Comparison of ENCODE assay signal across 22 cellular contexts in the genomic region with DNA sequence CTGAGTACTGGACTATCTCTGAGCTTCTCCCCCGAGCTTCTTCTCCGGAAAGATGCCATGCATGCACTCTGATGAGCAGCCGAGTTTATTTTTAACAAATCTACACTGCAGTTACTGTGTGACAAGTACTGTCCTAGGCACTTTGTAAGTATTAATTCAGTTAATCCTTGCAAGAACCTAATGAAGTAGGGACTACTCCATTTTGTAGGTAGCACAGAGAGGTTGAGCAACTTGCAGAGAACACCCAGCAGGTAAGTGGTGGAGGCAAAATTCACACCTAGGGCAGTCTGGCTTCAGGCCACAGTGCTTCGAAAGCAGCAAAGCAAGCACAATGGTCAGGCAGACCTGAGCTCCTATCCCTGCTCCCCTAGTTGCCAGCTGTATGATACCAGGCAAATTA. TPM values are rescaled to one million over a fixed set of nuclear protein-coding genes. Genes with fewer than 3 reads are reported as not detected.
DNase-seq lines count a peak whose midpoint lies in the region; ATAC-seq and TF ChIP-seq lines count a peak whose summit lies in the region.
"Had no signal": no experiment of that assay in that cellular context is flagged by ENCODE, and none has a peak within 500 bp of the region (broad histone marks: within the 10 kb centered on the region; RNA-seq: fewer than 3 reads in every experiment).

No MANE protein-coding gene starts in this region.

- peaks cover 5% of the 10 kb centered on the region for H4K20me1 ChIP-seq in osteoblast (ENCODE audit: insufficient read depth, low read length)

- no peaks in the 10 kb centered on the region for H3K36me3 ChIP-seq in heart left ventricle
- no peaks in the 10 kb centered on the region for H3K36me3 ChIP-seq in osteoblast (ENCODE audit: insufficient read depth, low read length)

- H3K9me3 ChIP-seq in heart left ventricle, result no peaks in the 10 kb centered on the region
- no peaks in the 10 kb centered on the region for H3K9me3 ChIP-seq in osteoblast (ENCODE audit: low read depth, low read length)

- H3K27me3 Mint-ChIP-seq in endothelial cell (ENCODE audit: unreplicated experiment) (peaks cover 28% of the 10 kb centered on the region), Calu3 (ENCODE audit: unreplicated experiment) (no peaks in the 10 kb centered on the region)

- H3K9me3 Mint-ChIP-seq in endothelial cell (ENCODE audit: unreplicated experiment), result no peaks in the 10 kb centered on the region
- no peaks in the 10 kb centered on the region for H3K9me3 Mint-ChIP-seq in Calu3 (ENCODE audit: low read depth, unreplicated experiment)
- H3K9me3 Mint-ChIP-seq: CD4-positive, alpha-beta T cell had no signal

- ATAC-seq in heart left ventricle (no peak), Right ventricle myocardium inferior (no peak)
- ATAC-seq: PC-3 had no signal

- H3K79me2 ChIP-seq in osteoblast (ENCODE audit: insufficient read depth, low read length), result no peaks in the 10 kb centered on the region

- TF ChIP-seq POLR2A in heart left ventricle (IDR thresholded peaks at IDR 0.05) (no peak), erythroblast (IDR thresholded peaks at IDR 0.05; ENCODE audit: low read length) (no peak)

- H3K27ac ChIP-seq in heart left ventricle (peak overlapping the region in 9 of 12 donors; percentile 13 to 66 (median 57)), osteoblast (ENCODE audit: low read depth, low read length) (no peak overlapping the region)
- H3K27ac ChIP-seq: 22Rv1 had no signal

- H3K4me1 Mint-ChIP-seq in endothelial cell (ENCODE audit: unreplicated experiment), result peaks cover 79% of the 10 kb centered on the region
- peaks cover 16% of the 10 kb centered on the region for H3K4me1 Mint-ChIP-seq in Calu3 (ENCODE audit: low read depth, unreplicated experiment)

- peaks cover 21 to 53% (median 41%) of the 10 kb centered on the region in 9 donors for H3K27me3 ChIP-seq in heart left ventricle
- H3K27me3 ChIP-seq in osteoblast (ENCODE audit: insufficient read depth, low read length), result peaks cover 45% of the 10 kb centered on the region

- H3K36me3 Mint-ChIP-seq in endothelial cell (ENCODE audit: low read depth, unreplicated experiment), result peaks cover 7% of the 10 kb centered on the region
- no peaks in the 10 kb centered on the region for H3K36me3 Mint-ChIP-seq in Calu3 (ENCODE audit: insufficient read depth, unreplicated experiment)

- H3K4me3 ChIP-seq in heart left ventricle, result peak overlapping the region in 1 of 12 donors; percentile 7
- H3K4me3 ChIP-seq in Jurkat, Clone E6-1 (ENCODE audit: low read length), result peak overlapping the region; percentile 31
- no peak overlapping the region for H3K4me3 ChIP-seq in osteoblast (ENCODE audit: insufficient read depth, low read length)

- intact Hi-C loops in heart left ventricle (cut with DNase I) (no loop called here), Right ventricle myocardium inferior (cut with DNase I) (no loop called here), Calu3 (cut with micrococcal nuclease; ENCODE audit: unreplicated experiment) (no loop called here)

- DNase-seq in heart left ventricle (no peak), Right ventricle myocardium inferior (ENCODE audit: missing footprints) (no peak), endothelial cell (ENCODE audit: low spot score) (no peak), osteoblast (ENCODE audit: insufficient read length, low spot score, missing footprints) (peak; percentile 63), Calu3 (no peak), erythroblast (lab: John Stamatoyannopoulos, UW) (no peak), DMS 273 (lab: John Stamatoyannopoulos, UW; ENCODE audit: unreplicated experiment) (no peak)
- DNase-seq in Jurkat, Clone E6-1 (ENCODE audit: low read depth, low spot score), result no peak
- DNase-seq: CD4-positive, alpha-beta T cell; DMS53; HFFc6; NCI-H1048; NCI-H1436; NCI-H2029; NCI-H345; NCI-H524 treated with DMSO at 0.1 percent for 48 hours; PC-3; RPMI8226; SIG-M5 had no signal

- CTCF ChIA-PET in Calu3 (lab: Charles Lee), result interaction anchor here (0.6 kb wide), 1 partner anchor 35 kb away, joined by 7 read pairs; no protein-coding TSS in a partner anchor

- WGBS in heart left ventricle, 4 donors, result 67 to 72% (median 71%) methylated on average over 4 of the region's 4 CpGs

- BruUV-seq in Calu3 (replicated peaks; lab: Mats Ljungman, UMichigan), result no TSS peak

- no peak overlapping the region for H2AFZ ChIP-seq in osteoblast (ENCODE audit: low read length)

- no peak for TF ChIP-seq CTCF in heart left ventricle (IDR thresholded peaks at IDR 0.05)
- TF ChIP-seq CTCF in endothelial cell (IDR thresholded peaks at IDR 0.05; ENCODE audit: unreplicated experiment), result no peak
- TF ChIP-seq CTCF in osteoblast (IDR thresholded peaks at IDR 0.05; ENCODE audit: extremely low read depth, low read depth, low read length), result no peak
- no peak for TF ChIP-seq CTCF in Calu3 (IDR thresholded peaks at IDR 0.05; ENCODE audit: unreplicated experiment)

- peaks cover 0 to 30% (median 12%) of the 10 kb centered on the region in 12 donors for H3K4me1 ChIP-seq in heart left ventricle
- H3K4me1 ChIP-seq in osteoblast (ENCODE audit: insufficient read depth, low read length), result no peaks in the 10 kb centered on the region

- H3K4me2 ChIP-seq in osteoblast (ENCODE audit: insufficient read depth, low read length), result no peak overlapping the region

- H3K27ac Mint-ChIP-seq in endothelial cell (ENCODE audit: unreplicated experiment) (peak overlapping the region; percentile 96), Calu3 (ENCODE audit: unreplicated experiment) (no peak overlapping the region)
- H3K27ac Mint-ChIP-seq: CD4-positive, alpha-beta T cell; HFFc6 had no signal

- H3K4me3 Mint-ChIP-seq in endothelial cell (ENCODE audit: unreplicated experiment), result peak overlapping the region; percentile 17
- no peak overlapping the region for H3K4me3 Mint-ChIP-seq in Calu3 (ENCODE audit: low read depth, unreplicated experiment)
- H3K4me3 Mint-ChIP-seq: CD4-positive, alpha-beta T cell; HFFc6 had no signal

RNA-seq across cellular contexts. Expression of gene TAL1, which starts 3.8 kb away (rescaled TPM):
- 1 to 10 TPM; 1.8 to 3.9 (median 3.4) TPM for total RNA-seq in heart left ventricle
- polyA plus RNA-seq in heart left ventricle, result 1 to 10 TPM; 2.7 to 2.9 TPM
- 3.5 TPM for total RNA-seq in Right ventricle myocardium inferior
- 149 TPM for polyA plus RNA-seq in Jurkat, Clone E6-1 (2012; ENCODE audit: insufficient read depth, insufficient read length)
- 199 TPM for total RNA-seq in endothelial cell (ENCODE audit: unreplicated experiment)
- total RNA-seq in osteoblast, result not detected in 2 replicates
- not detected in 2 replicates for total RNA-seq in Calu3 (2022)
- total RNA-seq: CD4-positive, alpha-beta T cell; HFFc6; M059J; PC-3 had no signal

RNA-seq across cellular contexts. Expression of gene PDZK1IP1, which starts 46.0 kb away (rescaled TPM):
- 1 to 10 TPM in 1 of 9 donors, under 1 TPM in 1, not detected in 7; 0.56 to 7.1 TPM for total RNA-seq in heart left ventricle
- not detected for polyA plus RNA-seq in heart left ventricle
- not detected for total RNA-seq in Right ventricle myocardium inferior
- not detected for polyA plus RNA-seq in Jurkat, Clone E6-1 (2012; ENCODE audit: insufficient read depth, insufficient read length)
- total RNA-seq in endothelial cell (ENCODE audit: unreplicated experiment), result not detected
- total RNA-seq in osteoblast, result not detected in 2 replicates
- total RNA-seq in Calu3 (2022), result 231 and 327 TPM in 2 replicates
- total RNA-seq: CD4-positive, alpha-beta T cell; H4; HFFc6; PC-3 had no signal

Comparison
In these comparisons a context has a peak if more than half of its experiments do, and no peak if none do; other contexts are left out.
1. RNA of gene TAL1, which starts 3.8 kb away (total RNA-seq): 199 TPM in endothelial cell (single experiment); 3.5 TPM in Right ventricle myocardium inferior (single experiment), 1.8 to 3.9 TPM in heart left ventricle, not detected in Calu3 and not detected in osteoblast; every median in the first group is over 10 times any median in the second.
2. RNA of gene PDZK1IP1, which starts 46.0 kb away (total RNA-seq): 231 to 327 TPM in Calu3; not detected in Right ventricle myocardium inferior (single experiment), not detected in endothelial cell (single experiment), 0.56 to 7.1 TPM in heart left ventricle and not detected in osteoblast; every median in the first group is over 10 times any median in the second.